ENCODE assay signal across 26 cellular contexts in the genomic region with DNA sequence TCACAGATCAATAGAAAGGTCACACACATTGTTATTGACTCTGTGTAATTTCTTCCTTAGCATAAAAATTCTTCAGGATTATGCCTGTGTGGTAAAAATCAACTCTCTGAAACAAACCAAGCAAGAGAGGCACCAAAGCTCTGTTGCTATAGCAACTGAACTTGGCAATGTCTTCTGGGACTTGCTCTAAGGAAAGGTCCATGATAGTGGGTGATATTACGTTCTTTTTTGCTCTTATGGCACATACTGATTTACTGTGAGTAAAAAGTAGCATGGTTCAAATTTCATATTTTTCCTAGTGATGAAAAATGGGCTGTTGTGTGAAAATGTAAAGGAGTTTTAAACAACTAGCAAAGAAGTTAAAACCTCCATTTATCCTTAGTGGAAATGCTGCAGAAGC.
"Had no signal": no experiment of that assay in that cellular context is flagged by ENCODE, and none has a peak within 500 bp of the region (broad histone marks: within the 10 kb centered on the region; RNA-seq: fewer than 3 reads in every experiment).

No MANE protein-coding gene starts in this region.

- H3K4me1 ChIP-seq: colonic mucosa, esophagus muscularis mucosa, gastrocnemius medialis, prostate gland, suprapubic skin, tibial nerve had no signal

- H3K27ac ChIP-seq: colonic mucosa, esophagus muscularis mucosa, gastrocnemius medialis, neutrophil, ovary, prostate gland, suprapubic skin, tibial nerve had no signal

- ATAC-seq: activated CD4-positive, alpha-beta T cell treated with anti-CD3 and anti-CD28 coated beads for 36 hours; activated T-helper 17 cell treated with anti-CD3 and anti-CD28 coated beads, Interleukin-2, amount 50 U/mL, for 72 hours; gastrocnemius medialis; left cardiac atrium; naive thymus-derived CD4-positive, alpha-beta T cell; right cardiac atrium; stimulated activated naive CD8-positive, alpha-beta T cell treated with anti-CD3 and anti-CD28 coated beads, Interleukin-15, amount 100 ng/mL, for 72 hours; T-helper 17 cell had no signal

- H3K9me3 ChIP-seq: colonic mucosa, esophagus muscularis mucosa, gastrocnemius medialis, neutrophil, ovary, prostate gland, suprapubic skin, tibial nerve had no signal

- H3K36me3 ChIP-seq: colonic mucosa, esophagus muscularis mucosa, neutrophil, ovary, prostate gland, suprapubic skin, tibial nerve had no signal

- H3K4me3 ChIP-seq: colonic mucosa, dorsolateral prefrontal cortex, esophagus muscularis mucosa, gastrocnemius medialis, ovary, prostate gland, suprapubic skin, tibial nerve had no signal

- H3K27me3 ChIP-seq: colonic mucosa, dorsolateral prefrontal cortex, esophagus muscularis mucosa, gastrocnemius medialis, neutrophil, ovary, suprapubic skin, tibial nerve had no signal

- DNase-seq: activated B cell treated with CpG ODN at 0.5 μM for 24 hours; activated CD4-positive, alpha-beta T cell treated with anti-CD3 and anti-CD28 coated beads for 36 hours; activated CD4-positive, alpha-beta T cell treated with anti-CD3 and anti-CD28 coated beads, Interleukin-2, amount 50 U/mL, for 4 hours; activated CD8-positive, alpha-beta memory T cell treated with anti-CD3 and anti-CD28 coated beads for 24 hours; activated CD8-positive, alpha-beta memory T cell treated with anti-CD3 and anti-CD28 coated beads, Interleukin-2, amount 50 U/mL, for 4 hours; activated naive CD4-positive, alpha-beta T cell treated with Interleukin-2 at 50 U/mL for 16 hours; activated naive CD8-positive, alpha-beta T cell treated with anti-CD3 and anti-CD28 coated beads for 36 hours; activated T-cell treated with anti-CD3 and anti-CD28 coated beads, Interleukin-2, amount 50 U/mL, for 24 hours; colonic mucosa; dorsolateral prefrontal cortex; gastrocnemius medialis; hypothalamus; left cardiac atrium; mesenchymal stem cell; naive thymus-derived CD4-positive, alpha-beta T cell; ovary; right cardiac atrium; stimulated activated CD4-positive, alpha-beta T cell treated with anti-CD3 and anti-CD28 coated beads, Interleukin-12 subunit alpha, Interleukin-12 subunit beta, amount 100 ng/mL, for 4 hours; stimulated activated naive CD8-positive, alpha-beta T cell treated with anti-CD3 and anti-CD28 coated beads, Interleukin-15, amount 100 ng/mL, for 72 hours; T-helper 17 cell had no signal
